ENCODE assay signal across 29 cellular contexts in genomic region chr9:126952180-126952960, GRCh38. TPM values are rescaled to one million over a fixed set of nuclear protein-coding genes. Genes with fewer than 3 reads are reported as not detected.
DNase-seq lines count a peak whose midpoint lies in the region; ATAC-seq, FAIRE-seq and TF ChIP-seq lines count a peak whose summit lies in the region.
"Had no signal": no experiment of that assay in that cellular context is flagged by ENCODE, and none has a peak within 500 bp of the region (broad histone marks: within the 10 kb centered on the region; RNA-seq: fewer than 3 reads in every experiment).

No MANE protein-coding gene starts in this region.

- H3K27ac Mint-ChIP-seq in activated CD8-positive, alpha-beta T cell treated with anti-CD3 and anti-CD28 coated beads for 36 hours: no peak overlapping the region
- H3K27ac Mint-ChIP-seq: activated CD4-positive, alpha-beta T cell treated with anti-CD3 and anti-CD28 coated beads, Interleukin-2, amount 10 ng/mL, durations not matched to agents 24 days and 14 days; activated naive CD8-positive, alpha-beta T cell treated with anti-CD3 and anti-CD28 coated beads, Interleukin-2, amount 10 ng/mL, durations not matched to agents 7 days and 5 days; activated T-helper 2 cell treated with anti-CD3 and anti-CD28 coated beads, Interferon-gamma antibody, Interleukin-2, Interleukin-4, amounts not matched to agents 10 μg/mL and 5 μg/mL and 100 μg/mL, durations not matched to agents 14 hours and 24 hours and 36 hours; GM23338; IgD-negative memory B cell; memory B cell; T-cell had no signal

- H3K4me3 ChIP-seq in cardiac muscle cell (no peak overlapping the region), right cardiac atrium (ENCODE audit: low read length) (no peak overlapping the region), bronchial epithelial cell (ENCODE audit: low read depth, low read length) (no peak overlapping the region), mesodermal cell (ENCODE audit: extremely low read depth, insufficient read depth, low read length, poor library complexity, severe bottlenecking) (no peak overlapping the region), thoracic aorta (peak overlapping the region; percentile 30)
- H3K4me3 ChIP-seq: dorsolateral prefrontal cortex, GM23338 had no signal

- H3K9me3 ChIP-seq in cardiac muscle cell (ENCODE audit: low read depth): no peaks in the 10 kb centered on the region
- H3K9me3 ChIP-seq in right cardiac atrium (ENCODE audit: control insufficient read depth, low read length): no peaks in the 10 kb centered on the region
- no peaks in the 10 kb centered on the region for H3K9me3 ChIP-seq in mesodermal cell (ENCODE audit: control insufficient read depth, low read length)
- H3K9me3 ChIP-seq in thoracic aorta: no peaks in the 10 kb centered on the region

- H3K4me1 Mint-ChIP-seq in activated CD8-positive, alpha-beta T cell treated with anti-CD3 and anti-CD28 coated beads for 36 hours (ENCODE audit: low read depth): no peaks in the 10 kb centered on the region
- H3K4me1 Mint-ChIP-seq: activated CD4-positive, alpha-beta T cell treated with anti-CD3 and anti-CD28 coated beads, Interleukin-2, amount 10 ng/mL, durations not matched to agents 24 days and 14 days; activated naive CD8-positive, alpha-beta T cell treated with anti-CD3 and anti-CD28 coated beads, Interleukin-2, amount 10 ng/mL, durations not matched to agents 7 days and 5 days; T-cell had no signal

- no peak for FAIRE-seq in bronchial epithelial cell (lab: Jason Lieb, UNC)
- FAIRE-seq: D721Med, keratinocyte, urothelium cell line had no signal

- intact Hi-C loops in right cardiac atrium (cut with DNase I): no loop called here
- intact Hi-C loops in activated CD8-positive, alpha-beta T cell treated with anti-CD3 and anti-CD28 coated beads for 36 hours (cut with micrococcal nuclease): no loop called here

- no peaks in the 10 kb centered on the region for H3K9me3 Mint-ChIP-seq in activated CD8-positive, alpha-beta T cell treated with anti-CD3 and anti-CD28 coated beads for 36 hours
- H3K9me3 Mint-ChIP-seq: activated CD4-positive, alpha-beta T cell treated with anti-CD3 and anti-CD28 coated beads, Interleukin-2, amount 10 ng/mL, durations not matched to agents 24 days and 14 days; activated naive CD8-positive, alpha-beta T cell treated with anti-CD3 and anti-CD28 coated beads, Interleukin-2, amount 10 ng/mL, durations not matched to agents 7 days and 5 days; activated T-helper 2 cell treated with anti-CD3 and anti-CD28 coated beads, Interferon-gamma antibody, Interleukin-2, Interleukin-4, amounts not matched to agents 10 μg/mL and 5 μg/mL and 100 μg/mL, durations not matched to agents 14 hours and 24 hours and 36 hours; GM23338; IgD-negative memory B cell; memory B cell; T-cell had no signal

- no peak for ATAC-seq in right cardiac atrium
- no peak for ATAC-seq in thoracic aorta (ENCODE audit: insufficient number of reproducible peaks, low FRiP score, low read depth)
- ATAC-seq in activated CD8-positive, alpha-beta T cell treated with anti-CD3 and anti-CD28 coated beads for 36 hours: no peak
- ATAC-seq: foreskin keratinocyte, GM23338, T-cell had no signal

- WGBS in right cardiac atrium: 51% methylated on average over 11 of the region's 11 CpGs
- WGBS in mesodermal cell (ENCODE audit: insufficient coverage in 2 of 2), 2 experiments: 90 to 93% methylated on average over 6 to 7 of the region's 11 CpGs

- CTCF ChIA-PET in activated CD8-positive, alpha-beta T cell treated with anti-CD3 and anti-CD28 coated beads for 36 hours (lab: Charles Lee): interaction anchor here (2.0 kb wide), 1 partner anchor 246 kb away, joined by 6 read pairs; no protein-coding TSS in a partner anchor

- no peaks in the 10 kb centered on the region for H3K36me3 ChIP-seq in cardiac muscle cell
- H3K36me3 ChIP-seq in bronchial epithelial cell (ENCODE audit: control insufficient read depth, insufficient read depth, low read length): no peaks in the 10 kb centered on the region
- no peaks in the 10 kb centered on the region for H3K36me3 ChIP-seq in mesodermal cell (ENCODE audit: control insufficient read depth, insufficient read depth, low read length)
- no peaks in the 10 kb centered on the region for H3K36me3 ChIP-seq in thoracic aorta

- no peak for TF ChIP-seq CTCF in cardiac muscle cell (IDR thresholded peaks at IDR 0.05; ENCODE audit: low read depth, low read length)
- no peak for TF ChIP-seq CTCF in bronchial epithelial cell (IDR thresholded peaks at IDR 0.05; ENCODE audit: insufficient read depth, low read length, severe bottlenecking)
- no peak for TF ChIP-seq CTCF in thoracic aorta (IDR thresholded peaks at IDR 0.05)
- TF ChIP-seq CTCF in activated CD8-positive, alpha-beta T cell treated with anti-CD3 and anti-CD28 coated beads for 36 hours (IDR thresholded peaks at IDR 0.05): no peak

- peak; percentile 43 to 68 for DNase-seq in cardiac muscle cell (ENCODE audit: low read depth in 1 of 2, low spot score in 1 of 2)
- no peak for DNase-seq in right cardiac atrium
- DNase-seq in bronchial epithelial cell (ENCODE audit: low read depth): peak; percentile 36
- no peak for DNase-seq in thoracic aorta (ENCODE audit: low spot score)
- DNase-seq in DMS79 treated with DMSO at 0.1 percent for 48 hours (lab: John Stamatoyannopoulos, UW): no peak
- DNase-seq in activated CD8-positive, alpha-beta T cell treated with anti-CD3 and anti-CD28 coated beads for 36 hours: no peak
- DNase-seq in cerebellum (ENCODE audit: low spot score): no peak
- DNase-seq: 8988T; activated CD4-positive, alpha-beta T cell treated with anti-CD3 and anti-CD28 coated beads, Interleukin-2, amount 10 ng/mL, durations not matched to agents 24 days and 14 days; activated naive CD8-positive, alpha-beta T cell treated with anti-CD3 and anti-CD28 coated beads, Interleukin-2, amount 10 ng/mL, durations not matched to agents 7 days and 5 days; C1 segment of cervical spinal cord; caudate nucleus; dorsolateral prefrontal cortex; GDM1; MM.1S; NCI-H146; NCI-H774; SHP77 treated with DMSO at 0.1 percent for 48 hours; T-cell had no signal

- H3K4me1 ChIP-seq in cardiac muscle cell (ENCODE audit: low read depth) (peaks cover 24% of the 10 kb centered on the region), right cardiac atrium (ENCODE audit: control insufficient read depth, insufficient read depth, low read length) (peaks cover 14% of the 10 kb centered on the region), mesodermal cell (ENCODE audit: control insufficient read depth, insufficient read depth, low read length, poor library complexity, severe bottlenecking) (no peaks in the 10 kb centered on the region), thoracic aorta (ENCODE audit: control insufficient read depth in 1 of 2, low read depth in 2 of 2) (peaks cover 3 to 19% of the 10 kb centered on the region in 2 donors)

- peaks cover 3% of the 10 kb centered on the region for H3K27me3 Mint-ChIP-seq in activated CD8-positive, alpha-beta T cell treated with anti-CD3 and anti-CD28 coated beads for 36 hours
- H3K27me3 Mint-ChIP-seq: IgD-negative memory B cell, memory B cell had no signal

- no peak overlapping the region for H3K4me3 Mint-ChIP-seq in activated CD8-positive, alpha-beta T cell treated with anti-CD3 and anti-CD28 coated beads for 36 hours
- H3K4me3 Mint-ChIP-seq: activated CD4-positive, alpha-beta T cell treated with anti-CD3 and anti-CD28 coated beads, Interleukin-2, amount 10 ng/mL, durations not matched to agents 24 days and 14 days; activated naive CD8-positive, alpha-beta T cell treated with anti-CD3 and anti-CD28 coated beads, Interleukin-2, amount 10 ng/mL, durations not matched to agents 7 days and 5 days; GM23338; IgD-negative memory B cell; memory B cell; T-cell had no signal

- H3K27me3 ChIP-seq in cardiac muscle cell: no peaks in the 10 kb centered on the region
- H3K27me3 ChIP-seq in right cardiac atrium (ENCODE audit: control insufficient read depth, insufficient read depth): no peaks in the 10 kb centered on the region
- no peaks in the 10 kb centered on the region for H3K27me3 ChIP-seq in bronchial epithelial cell (ENCODE audit: control insufficient read depth, insufficient read depth, low read length)
- H3K27me3 ChIP-seq in thoracic aorta (replicated peaks; ENCODE audit: insufficient read depth): no peaks in the 10 kb centered on the region
- H3K27me3 ChIP-seq: dorsolateral prefrontal cortex had no signal

- no peaks in the 10 kb centered on the region for H3K36me3 Mint-ChIP-seq in activated CD8-positive, alpha-beta T cell treated with anti-CD3 and anti-CD28 coated beads for 36 hours (ENCODE audit: low read depth)
- H3K36me3 Mint-ChIP-seq: activated naive CD8-positive, alpha-beta T cell treated with anti-CD3 and anti-CD28 coated beads, Interleukin-2, amount 10 ng/mL, durations not matched to agents 7 days and 5 days; T-cell had no signal

- H3K27ac ChIP-seq in cardiac muscle cell (peak overlapping the region; percentile 75), right cardiac atrium (ENCODE audit: low read length) (no peak overlapping the region), mesodermal cell (ENCODE audit: low read depth, low read length, severe bottlenecking) (peak overlapping the region; percentile 1), thoracic aorta (peak overlapping the region; percentile 11 to 59)
- H3K27ac ChIP-seq: foreskin keratinocyte, HL-60 had no signal

- POLR2A ChIA-PET in activated CD8-positive, alpha-beta T cell treated with anti-CD3 and anti-CD28 coated beads for 36 hours (lab: Charles Lee): no interaction called here

RNA-seq across cellular contexts. Expression of gene RALGPS1, which starts 37.8 kb away (rescaled TPM):
- total RNA-seq in cardiac muscle cell (16.1 and 18.1 TPM in 2 replicates), right cardiac atrium (10 to 100 TPM; 11.9 to 19.5 (median 17.5) TPM), bronchial epithelial cell (3.2 and 8.4 TPM in 2 replicates), thoracic aorta (10 to 100 TPM in 1 of 2 donors, 1 to 10 TPM in 1; 7.6 to 18.5 TPM), cerebellum (84.7 TPM)
- polyA plus RNA-seq in cardiac muscle cell (14.1 and 15.7 TPM in 2 replicates), right cardiac atrium (10.8 TPM)
- polyA plus RNA-seq in mesodermal cell (2013, experiment 1 of 2): 3.2 TPM
- polyA plus RNA-seq in mesodermal cell (2013, experiment 2 of 2): 2.6 TPM
- 1 to 10 TPM; 1.9 to 2.2 TPM for total RNA-seq in activated CD8-positive, alpha-beta T cell treated with anti-CD3 and anti-CD28 coated beads for 36 hours

Comparison
In these comparisons a context has a peak if more than half of its experiments do, and no peak if none do; other contexts are left out.
1. DNase-seq: peak in cardiac muscle cell (2 of 2) and bronchial epithelial cell (single experiment); none in right cardiac atrium (0 of 3), thoracic aorta (single experiment), DMS79 treated with DMSO at 0.1 percent for 48 hours (single experiment), activated CD8-positive, alpha-beta T cell treated with anti-CD3 and anti-CD28 coated beads for 36 hours (single experiment) and cerebellum (single experiment).